ENCODE assay signal across 22 cellular contexts in genomic region chr7:102175423-102176170, GRCh38.
DNase-seq lines count a peak whose midpoint lies in the region; ATAC-seq and TF ChIP-seq lines count a peak whose summit lies in the region.
"Had no signal": no experiment of that assay in that cellular context is flagged by ENCODE, and none has a peak within 500 bp of the region (broad histone marks: within the 10 kb centered on the region; RNA-seq: fewer than 3 reads in every experiment).

No MANE protein-coding gene starts in this region.

- intact Hi-C loops in psoas muscle (cut with DNase I), result no loop called here
- intact Hi-C loops in aorta (cut with DNase I), result no loop called here
- intact Hi-C loops in cardiac septum (cut with DNase I), result no loop called here

- H3K4me1 ChIP-seq in psoas muscle (peaks cover 16% of the 10 kb centered on the region), aorta (ENCODE audit: control insufficient read depth in 1 of 2, insufficient read depth in 2 of 2, low read length in 2 of 2) (no peaks in the 10 kb centered on the region), Karpas-422 (ENCODE audit: low read length) (no peaks in the 10 kb centered on the region)
- H3K4me1 ChIP-seq: foreskin keratinocyte, left lung had no signal

- H2AFZ ChIP-seq in Karpas-422 (ENCODE audit: low read length), result no peak overlapping the region

- H3K79me2 ChIP-seq in Karpas-422 (ENCODE audit: low read length), result no peaks in the 10 kb centered on the region

- H3K4me3 ChIP-seq in psoas muscle (peak overlapping the region; percentile 22), aorta (ENCODE audit: low read length in 2 of 2) (no peak overlapping the region), Karpas-422 (ENCODE audit: low read length) (no peak overlapping the region)
- H3K4me3 ChIP-seq: left lung, ovary, thoracic aorta had no signal

- H4K20me1 ChIP-seq in Karpas-422 (ENCODE audit: insufficient read depth, low read depth, low read length), result no peaks in the 10 kb centered on the region

- H3K27ac ChIP-seq in psoas muscle (peak overlapping the region; percentile 61), aorta (ENCODE audit: low read depth in 1 of 2, low read length in 2 of 2) (no peak overlapping the region), Karpas-422 (ENCODE audit: low read length) (no peak overlapping the region)
- H3K27ac ChIP-seq: 22Rv1, foreskin keratinocyte, left lung, ovary had no signal

- H3K36me3 ChIP-seq in psoas muscle (ENCODE audit: insufficient read depth in 1 of 2, low read depth in 1 of 2) (peaks cover 0 to 53% of the 10 kb centered on the region in 2 donors), aorta (ENCODE audit: control insufficient read depth in 1 of 2, insufficient read depth in 2 of 2, low read length in 1 of 2) (peaks cover 0 to 3% of the 10 kb centered on the region in 2 donors), Karpas-422 (ENCODE audit: insufficient read depth, low read length) (peaks cover 11% of the 10 kb centered on the region; the same call in 1 of the 2 replicates)
- H3K36me3 ChIP-seq: ovary had no signal

- H3K9me3 ChIP-seq in psoas muscle (no peaks in the 10 kb centered on the region), aorta (ENCODE audit: control insufficient read depth, low read length) (no peaks in the 10 kb centered on the region), Karpas-422 (ENCODE audit: low read length) (no peaks in the 10 kb centered on the region)
- H3K9me3 ChIP-seq: left lung, ovary, thoracic aorta had no signal

- peak; percentile 87 to 93 (median 90) for ATAC-seq in psoas muscle
- peak; percentile 26 for ATAC-seq in aorta (ENCODE audit: low FRiP score)
- ATAC-seq: foreskin keratinocyte, left lung, SK-N-SH treated with all-trans-retinoic acid at 6 μM for 48 hours had no signal

- no peak overlapping the region for H3K4me2 ChIP-seq in Karpas-422 (ENCODE audit: low read depth, low read length, poor library complexity, severe bottlenecking)

- no peak for TF ChIP-seq CTCF in psoas muscle (IDR thresholded peaks at IDR 0.05)

- 39 to 48% (median 45%) methylated on average over 22 to 24 of the region's 24 CpGs for WGBS in psoas muscle, 3 donors
- WGBS in aorta, 2 donors, result 62 to 75% methylated on average over 24 of the region's 24 CpGs

- peak; percentile 41 for DNase-seq in DMS 273 (lab: John Stamatoyannopoulos, UW; ENCODE audit: unreplicated experiment)
- DNase-seq in DMS 273 treated with DMSO at 0.1 percent for 48 hours (lab: John Stamatoyannopoulos, UW), result no peak
- DNase-seq in left kidney (ENCODE audit: low read depth, low spot score), result peak; percentile 49
- peak; percentile 42 to 77 for DNase-seq in psoas muscle
- no peak for DNase-seq in aorta
- no peak for DNase-seq in Karpas-422
- DNase-seq in cardiac septum (ENCODE audit: low spot score), result no peak
- DNase-seq in NCI-H187 (lab: John Stamatoyannopoulos, UW), result no peak
- DNase-seq: activated CD4-positive, alpha-beta T cell treated with anti-CD3 and anti-CD28 coated beads for 1 hour; COR-L47; dermis blood vessel endothelial cell; foreskin keratinocyte; KBM-7; NCI-H2029; ovary; small intestine; stimulated activated CD4-positive, alpha-beta T cell treated with anti-CD3 and anti-CD28 coated beads, Interleukin-4, amount 100 ng/mL, for 24 hours; T1000 had no signal

- no peak overlapping the region for H3K9ac ChIP-seq in Karpas-422 (ENCODE audit: low read length)

- H3K9me2 ChIP-seq in Karpas-422 (replicated peaks; ENCODE audit: insufficient read depth, low read length), result no peaks in the 10 kb centered on the region

- H3K27me3 ChIP-seq in psoas muscle (ENCODE audit: insufficient read depth in 3 of 3, low read length in 2 of 3) (no peaks in the 10 kb centered on the region), aorta (ENCODE audit: control insufficient read depth in 1 of 2, insufficient read depth in 2 of 2, low read length in 1 of 2) (no peaks in the 10 kb centered on the region), Karpas-422 (ENCODE audit: low read length) (no peaks in the 10 kb centered on the region)
- H3K27me3 ChIP-seq: foreskin keratinocyte, left lung, ovary had no signal

Comparison
In these comparisons a context has a peak if more than half of its experiments do, and no peak if none do; other contexts are left out.
1. DNase-seq: peak in DMS 273 (single experiment), left kidney (single experiment) and psoas muscle (2 of 2); none in DMS 273 treated with DMSO at 0.1 percent for 48 hours (single experiment), aorta (0 of 2), Karpas-422 (single experiment), cardiac septum (single experiment) and NCI-H187 (0 of 2).